In genomic region chr2:13546131-13546530, GRCh38 we compare ENCODE assay signal across 3 cellular contexts.
TF ChIP-seq lines count a peak whose summit lies in the region.

No MANE protein-coding gene starts in this region.

TF ChIP-seq in A549, 52 proteins besides CTCF, POLR2A, EP300 and RAD21:
- TF ChIP-seq MAFK (IDR thresholded peaks at IDR 0.05; ENCODE audit: partially characterized antibody) (peak; percentile 62), HOXB13 (CRISPR knock-in tag; IDR thresholded peaks at IDR 0.05; ENCODE audit: low read depth) (no peak)

TF ChIP-seq in IMR-90, 13 proteins besides CTCF, POLR2A, EP300 and RAD21:
- TF ChIP-seq USF2 (IDR thresholded peaks at IDR 0.05; ENCODE audit: low read depth, low read length) (no peak), BHLHE40 (IDR thresholded peaks at IDR 0.05; ENCODE audit: low read depth, low read length) (no peak), MAZ (IDR thresholded peaks at IDR 0.05; ENCODE audit: borderline replicate concordance, low read depth, low read length) (no peak), RFX5 (IDR thresholded peaks at IDR 0.05; ENCODE audit: low read depth, low read length) (no peak), ELK1 (IDR thresholded peaks at IDR 0.05; ENCODE audit: borderline replicate concordance, low read depth, low read length) (no peak), RCOR1 (IDR thresholded peaks at IDR 0.05; ENCODE audit: insufficient replicate concordance, low read length) (no peak), CHD1 (IDR thresholded peaks at IDR 0.05; ENCODE audit: low read depth, low read length) (no peak), MAFK (IDR thresholded peaks at IDR 0.05; ENCODE audit: low read depth, low read length) (0 out of 2 replicates have a peak, but pooled peaks have one; percentile 23), FOS (IDR thresholded peaks at IDR 0.05; ENCODE audit: low read depth, low read length) (no peak)

TF ChIP-seq in K562, 482 proteins besides CTCF, POLR2A, EP300 and RAD21:
- TF ChIP-seq ZNF316 (IDR thresholded peaks at IDR 0.05) (peak; percentile 65), ARHGAP35 (IDR thresholded peaks at IDR 0.05; ENCODE audit: partially characterized antibody) (no peak)
